14 cellular contexts compared by ENCODE assay signal in genomic region chr7:93914581-93915066, GRCh38. TPM values are rescaled to one million over a fixed set of nuclear protein-coding genes. Genes with fewer than 3 reads are reported as not detected.
DNase-seq lines count a peak whose midpoint lies in the region; TF ChIP-seq lines count a peak whose summit lies in the region.
"Had no signal": no experiment of that assay in that cellular context is flagged by ENCODE, and none has a peak within 500 bp of the region (broad histone marks: within the 10 kb centered on the region; RNA-seq: fewer than 3 reads in every experiment).

No MANE protein-coding gene starts in this region.

- peak; percentile 26 for DNase-seq in Daoy (ENCODE audit: low read depth)
- DNase-seq in SJSA1 (ENCODE audit: low read depth in 1 of 2, low spot score in 2 of 2), result peak; percentile 46 to 65
- DNase-seq in fibroblast of peridontal ligament (ENCODE audit: extremely low read depth), result peak; percentile 39
- peak; percentile 42 to 86 for DNase-seq in trophoblast cell
- no peak for DNase-seq in activated naive CD4-positive, alpha-beta T cell treated with anti-CD3 and anti-CD28 coated beads for 36 hours
- DNase-seq in activated naive CD4-positive, alpha-beta T cell (lab: John Stamatoyannopoulos, UW), result no peak
- no peak for DNase-seq in spleen
- DNase-seq in SIG-M5 treated with dmso at 0.1 percent for 504 hours (lab: John Stamatoyannopoulos, UW; ENCODE audit: unreplicated experiment), result no peak
- DNase-seq: activated naive CD4-positive, alpha-beta T cell treated with anti-CD3 and anti-CD28 coated beads, Interleukin-2, amount 10 ng/mL, durations not matched to agents 7 days and 5 days; dorsolateral prefrontal cortex; NCI-H1417 treated with DMSO at 0.1 percent for 48 hours; stimulated activated CD4-positive, alpha-beta T cell treated with anti-CD3 and anti-CD28 coated beads, Interleukin-12 subunit alpha, Interleukin-12 subunit beta, amount 100 ng/mL, for 4 hours; T-cell had no signal

- H2BK12ac ChIP-seq in trophoblast cell (ENCODE audit: low read length), result no peak overlapping the region

- intact Hi-C loops in activated naive CD4-positive, alpha-beta T cell treated with anti-CD3 and anti-CD28 coated beads for 36 hours (cut with micrococcal nuclease), result no loop called here
- intact Hi-C loops in spleen (cut with DNase I; ENCODE audit: low total_unique reads), result no loop called here

- no peak overlapping the region for H3K4ac ChIP-seq in trophoblast cell (ENCODE audit: low read depth, low read length)

- no peaks in the 10 kb centered on the region for H3K9me3 Mint-ChIP-seq in activated naive CD4-positive, alpha-beta T cell treated with anti-CD3 and anti-CD28 coated beads for 36 hours
- H3K9me3 Mint-ChIP-seq: activated naive CD4-positive, alpha-beta T cell treated with anti-CD3 and anti-CD28 coated beads, Interleukin-2, amount 10 ng/mL, durations not matched to agents 7 days and 5 days; T-cell had no signal

- H3K14ac ChIP-seq in trophoblast cell (ENCODE audit: low read length), result no peak overlapping the region

- TF ChIP-seq CTCF in spleen (IDR thresholded peaks at IDR 0.05 in 8 of 11, conservative IDR thresholded peaks at IDR 0.05 in 3 of 11), result no peak

- H3K4me2 ChIP-seq in trophoblast cell (ENCODE audit: low read length), result no peak overlapping the region

- peaks cover 8% of the 10 kb centered on the region for H3K27me3 Mint-ChIP-seq in activated naive CD4-positive, alpha-beta T cell treated with anti-CD3 and anti-CD28 coated beads for 36 hours (ENCODE audit: low read depth)

- H3K18ac ChIP-seq in trophoblast cell (ENCODE audit: low read length), result no peak overlapping the region

- H3K9me3 ChIP-seq in SJSA1 (replicated peaks) (no peaks in the 10 kb centered on the region), trophoblast cell (ENCODE audit: insufficient read depth, low read depth, low read length) (no peaks in the 10 kb centered on the region), spleen (no peaks in the 10 kb centered on the region)

- no peaks in the 10 kb centered on the region for H3K4me1 Mint-ChIP-seq in activated naive CD4-positive, alpha-beta T cell treated with anti-CD3 and anti-CD28 coated beads for 36 hours (ENCODE audit: low read depth)
- H3K4me1 Mint-ChIP-seq: activated naive CD4-positive, alpha-beta T cell treated with anti-CD3 and anti-CD28 coated beads, Interleukin-2, amount 10 ng/mL, durations not matched to agents 7 days and 5 days; T-cell had no signal

- H4K8ac ChIP-seq in trophoblast cell (ENCODE audit: low read depth, low read length), result no peak overlapping the region

- H3K36me3 ChIP-seq in SJSA1, result no peaks in the 10 kb centered on the region
- H3K36me3 ChIP-seq in trophoblast cell (ENCODE audit: control insufficient read depth in 1 of 2, insufficient read depth in 2 of 2, low read length in 2 of 2), result no peaks in the 10 kb centered on the region
- no peaks in the 10 kb centered on the region for H3K36me3 ChIP-seq in spleen
- H3K36me3 ChIP-seq: BLaER1 treated with 17β-estradiol and CSF1 and Interleukin-3, amounts not matched to agents 10 nM and 100 nM had no signal

- H3K27ac ChIP-seq in SJSA1 (peak overlapping the region; percentile 37), trophoblast cell (ENCODE audit: low read depth, low read length) (no peak overlapping the region), spleen (no peak overlapping the region)
- H3K27ac ChIP-seq: BLaER1 treated with 17β-estradiol and CSF1 and Interleukin-3, amounts not matched to agents 10 nM and 100 nM had no signal

- H3K23ac ChIP-seq in trophoblast cell (ENCODE audit: low read length), result no peak overlapping the region

- no peak overlapping the region for H3K27ac Mint-ChIP-seq in activated naive CD4-positive, alpha-beta T cell treated with anti-CD3 and anti-CD28 coated beads for 36 hours
- H3K27ac Mint-ChIP-seq: activated naive CD4-positive, alpha-beta T cell treated with anti-CD3 and anti-CD28 coated beads, Interleukin-2, amount 10 ng/mL, durations not matched to agents 7 days and 5 days; T-cell had no signal

- no peak for TF ChIP-seq POLR2A in spleen (IDR thresholded peaks at IDR 0.05)

- H4K91ac ChIP-seq in trophoblast cell (ENCODE audit: low read depth, low read length), result no peak overlapping the region

- H2BK5ac ChIP-seq in trophoblast cell (ENCODE audit: low read depth, low read length, poor library complexity), result no peak overlapping the region

- H3K79me2 ChIP-seq in trophoblast cell (ENCODE audit: control insufficient read depth, insufficient read depth, low read length, poor library complexity), result no peaks in the 10 kb centered on the region

- H3K27me3 ChIP-seq in SJSA1 (replicated peaks) (no peaks in the 10 kb centered on the region), trophoblast cell (ENCODE audit: insufficient read depth, low read length) (no peaks in the 10 kb centered on the region), spleen (replicated peaks in 1 of 7) (peaks cover 0 to 3% (median 0%) of the 10 kb centered on the region in 7 donors)
- H3K27me3 ChIP-seq: BLaER1 treated with 17β-estradiol and CSF1 and Interleukin-3, amounts not matched to agents 10 nM and 100 nM had no signal

- no peak overlapping the region for H2AFZ ChIP-seq in trophoblast cell (ENCODE audit: insufficient read depth, low read length, poor library complexity)

- peaks cover 7% of the 10 kb centered on the region for H3K4me1 ChIP-seq in SJSA1 (replicated peaks)
- no peaks in the 10 kb centered on the region for H3K4me1 ChIP-seq in trophoblast cell (ENCODE audit: control insufficient read depth in 1 of 2, insufficient read depth in 2 of 2, low read length in 2 of 2)
- no peaks in the 10 kb centered on the region for H3K4me1 ChIP-seq in spleen

- H3K4me3 Mint-ChIP-seq in activated naive CD4-positive, alpha-beta T cell treated with anti-CD3 and anti-CD28 coated beads for 36 hours, result no peak overlapping the region
- H3K4me3 Mint-ChIP-seq: activated naive CD4-positive, alpha-beta T cell treated with anti-CD3 and anti-CD28 coated beads, Interleukin-2, amount 10 ng/mL, durations not matched to agents 7 days and 5 days; T-cell had no signal

- no CpG with 5 or more reads among the region's 7 CpGs for WGBS in trophoblast cell (ENCODE audit: extremely low coverage, insufficient coverage, insufficient read length)
- 58 to 74% (median 64%) methylated on average over 7 of the region's 7 CpGs for WGBS in spleen, 5 donors

- CTCF ChIA-PET in activated naive CD4-positive, alpha-beta T cell treated with anti-CD3 and anti-CD28 coated beads for 36 hours (lab: Charles Lee), result no interaction called here

- H3K4me3 ChIP-seq in SJSA1, result no peak overlapping the region
- H3K4me3 ChIP-seq in trophoblast cell (ENCODE audit: low read depth, low read length), result no peak overlapping the region
- H3K4me3 ChIP-seq in spleen, result no peak overlapping the region
- H3K4me3 ChIP-seq: BLaER1 treated with 17β-estradiol and CSF1 and Interleukin-3, amounts not matched to agents 10 nM and 100 nM; dorsolateral prefrontal cortex had no signal

- H2AK5ac ChIP-seq in trophoblast cell (ENCODE audit: low read length), result no peak overlapping the region

- H4K12ac ChIP-seq in trophoblast cell (ENCODE audit: low read depth, low read length), result no peak overlapping the region

- no peaks in the 10 kb centered on the region for H3K36me3 Mint-ChIP-seq in activated naive CD4-positive, alpha-beta T cell treated with anti-CD3 and anti-CD28 coated beads for 36 hours (ENCODE audit: low read depth)
- H3K36me3 Mint-ChIP-seq: activated naive CD4-positive, alpha-beta T cell treated with anti-CD3 and anti-CD28 coated beads, Interleukin-2, amount 10 ng/mL, durations not matched to agents 7 days and 5 days; T-cell had no signal

- no peak overlapping the region for H3K9ac ChIP-seq in trophoblast cell (ENCODE audit: low read length)
- H3K9ac ChIP-seq: BLaER1 treated with 17β-estradiol and CSF1 and Interleukin-3, amounts not matched to agents 10 nM and 100 nM had no signal

- H2BK120ac ChIP-seq in trophoblast cell (ENCODE audit: insufficient read depth, low read length, poor library complexity), result no peak overlapping the region

- H3K79me1 ChIP-seq in trophoblast cell (ENCODE audit: low read length), result no peaks in the 10 kb centered on the region

RNA-seq across cellular contexts. Expression of gene GNG11, which starts 6.9 kb away (rescaled TPM):
- total RNA-seq in Daoy (2014; rRNA removed; shearing (Covaris generic)), result 14.7 and 21.6 TPM in 2 replicates
- 29.0 and 30.6 TPM in 2 replicates for total RNA-seq in SJSA1 (2014; rRNA removed; shearing (Covaris generic))
- polyA plus RNA-seq in trophoblast cell (2013), result 0.75 and 0.85 TPM in 2 replicates
- total RNA-seq in activated naive CD4-positive, alpha-beta T cell treated with anti-CD3 and anti-CD28 coated beads for 36 hours, result not detected
- total RNA-seq in spleen, result 10 to 100 TPM; 15.5 to 46.6 (median 32.2) TPM
- polyA plus RNA-seq in spleen, result 10 to 100 TPM; 36.0 to 97.3 (median 38.0) TPM

RNA-seq across cellular contexts. Expression of gene GNGT1, which starts 8.3 kb away (rescaled TPM):
- total RNA-seq in Daoy (2014; rRNA removed; shearing (Covaris generic)), result not detected in 2 replicates
- not detected in 2 replicates for total RNA-seq in SJSA1 (2014; rRNA removed; shearing (Covaris generic))
- polyA plus RNA-seq in trophoblast cell (2013), result 0.10 TPM in 1 of 2 replicates, not detected in the other
- total RNA-seq in activated naive CD4-positive, alpha-beta T cell treated with anti-CD3 and anti-CD28 coated beads for 36 hours, result not detected
- total RNA-seq in spleen, result not detected
- not detected for polyA plus RNA-seq in spleen
- total RNA-seq: T-cell had no signal

RNA-seq across cellular contexts. Expression of gene TFPI2, which starts 24.1 kb away (rescaled TPM):
- total RNA-seq in Daoy (2014; rRNA removed; shearing (Covaris generic)), result 108 and 113 TPM in 2 replicates
- 13.8 and 17.4 TPM in 2 replicates for total RNA-seq in SJSA1 (2014; rRNA removed; shearing (Covaris generic))
- 13.2 and 14.0 TPM in 2 replicates for polyA plus RNA-seq in trophoblast cell (2013)
- not detected for total RNA-seq in activated naive CD4-positive, alpha-beta T cell treated with anti-CD3 and anti-CD28 coated beads for 36 hours
- total RNA-seq in spleen, result 1 to 10 TPM in 6 of 7 donors, under 1 TPM in 1; 0.92 to 6.3 (median 1.9) TPM
- 1 to 10 TPM; 1.1 to 1.2 (median 1.1) TPM for polyA plus RNA-seq in spleen

Comparison
In these comparisons a context has a peak if more than half of its experiments do, and no peak if none do; other contexts are left out.
1. DNase-seq: peak in Daoy (single experiment), SJSA1 (2 of 2), fibroblast of peridontal ligament (single experiment) and trophoblast cell (2 of 2); none in activated naive CD4-positive, alpha-beta T cell treated with anti-CD3 and anti-CD28 coated beads for 36 hours (single experiment), activated naive CD4-positive, alpha-beta T cell (0 of 4), spleen (single experiment) and SIG-M5 treated with dmso at 0.1 percent for 504 hours (single experiment).
2. RNA of gene GNG11, which starts 6.9 kb away (total RNA-seq): 15.5 to 46.6 TPM in spleen, 29.0 to 30.6 TPM in SJSA1 and 14.7 to 21.6 TPM in Daoy; not detected in activated naive CD4-positive, alpha-beta T cell treated with anti-CD3 and anti-CD28 coated beads for 36 hours; every median in the first group is over 10 times any median in the second.